Comparison of ENCODE assay signal across 10 cellular contexts in the genomic region with DNA sequence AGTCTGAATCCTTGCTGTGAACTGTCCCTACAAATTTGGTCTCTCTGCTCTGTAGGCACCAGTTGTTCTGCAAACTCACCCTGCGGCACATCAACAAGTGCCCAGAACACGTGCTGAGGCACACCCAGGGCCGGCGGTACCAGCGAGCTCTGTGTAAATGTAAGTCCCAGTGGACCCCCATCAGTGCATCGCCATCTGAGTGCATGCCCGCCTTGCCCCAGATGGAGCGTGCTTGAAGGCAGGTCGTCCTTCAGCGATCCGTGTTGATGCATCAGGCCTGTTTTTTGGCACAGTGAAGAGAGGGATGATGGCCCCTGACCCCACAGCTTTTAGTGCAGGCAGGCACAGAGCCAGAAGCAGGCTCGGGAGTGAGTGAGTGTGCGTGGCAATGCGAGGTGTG. TPM values are rescaled to one million over a fixed set of nuclear protein-coding genes. Genes with fewer than 3 reads are reported as not detected.
DNase-seq lines count a peak whose midpoint lies in the region; ATAC-seq, FAIRE-seq and TF ChIP-seq lines count a peak whose summit lies in the region.
"Had no signal": no experiment of that assay in that cellular context is flagged by ENCODE, and none has a peak within 500 bp of the region (broad histone marks: within the 10 kb centered on the region; RNA-seq: fewer than 3 reads in every experiment).

No MANE protein-coding gene starts in this region.

- peaks cover 42% of the 10 kb centered on the region for H3K4me1 Mint-ChIP-seq in CD14-positive monocyte
- peaks cover 24% of the 10 kb centered on the region for H3K4me1 Mint-ChIP-seq in astrocyte (ENCODE audit: low read depth, unreplicated experiment)
- peaks cover 23 to 47% (median 30%) of the 10 kb centered on the region in 3 donors for H3K4me1 Mint-ChIP-seq in naive B cell

- no peak for TF ChIP-seq CTCF in CD14-positive monocyte (IDR thresholded peaks at IDR 0.05)
- no peak for TF ChIP-seq CTCF in astrocyte (IDR thresholded peaks at IDR 0.05; ENCODE audit: insufficient read depth, low read depth, low read length)

- intact Hi-C loops in CD14-positive monocyte (cut with micrococcal nuclease), result loop anchor here in 1 of 2 donors (2.0 kb wide), 1 partner anchor 17 kb away; no protein-coding TSS in a partner anchor

- peaks cover 44 to 56% of the 10 kb centered on the region in 2 donors for H3K36me3 Mint-ChIP-seq in CD14-positive monocyte
- peaks cover 12% of the 10 kb centered on the region for H3K36me3 Mint-ChIP-seq in astrocyte (ENCODE audit: low read depth, unreplicated experiment)
- H3K36me3 Mint-ChIP-seq in naive B cell, result peaks cover 0 to 16% of the 10 kb centered on the region in 2 donors

- 95% methylated on average over 14 of the region's 14 CpGs for WGBS in HUES64

- H3K27ac ChIP-seq in HUES64 (ENCODE audit: low read depth, low read length) (no peak overlapping the region), astrocyte (ENCODE audit: low read depth, low read length) (no peak overlapping the region)

- H3K4me1 ChIP-seq in HUES64 (ENCODE audit: insufficient read depth, low read length), result peaks cover 7% of the 10 kb centered on the region
- H3K4me1 ChIP-seq in astrocyte (ENCODE audit: insufficient read depth, low read length), result peaks cover 15% of the 10 kb centered on the region

- DNase-seq in CD14-positive monocyte (ENCODE audit: low spot score) (no peak), astrocyte (ENCODE audit: low read depth) (no peak), naive B cell (no peak), dermis blood vessel endothelial cell (no peak), GM19240 (ENCODE audit: insufficient read length, low spot score) (no peak)
- DNase-seq: NCI-H1417 treated with DMSO at 0.1 percent for 48 hours had no signal

- H2AFZ ChIP-seq in astrocyte (ENCODE audit: low read depth, low read length), result no peak overlapping the region

- peak overlapping the region; percentile 30 to 72 for H3K4me3 Mint-ChIP-seq in CD14-positive monocyte
- peak overlapping the region; percentile 84 for H3K4me3 Mint-ChIP-seq in astrocyte (ENCODE audit: unreplicated experiment)
- peak overlapping the region; percentile 70 to 95 (median 85) for H3K4me3 Mint-ChIP-seq in naive B cell

- H3K27me3 Mint-ChIP-seq in CD14-positive monocyte (ENCODE audit: low read depth in 3 of 3) (peaks cover 0 to 2% (median 2%) of the 10 kb centered on the region in 3 donors), astrocyte (ENCODE audit: low read depth, unreplicated experiment) (no peaks in the 10 kb centered on the region), naive B cell (no peaks in the 10 kb centered on the region)

- H4K20me1 ChIP-seq in astrocyte (ENCODE audit: insufficient read depth, low read length), result peaks cover 82% of the 10 kb centered on the region

- no peaks in the 10 kb centered on the region for H3K9me3 ChIP-seq in HUES64 (ENCODE audit: insufficient read depth, low read depth, low read length)
- no peaks in the 10 kb centered on the region for H3K9me3 ChIP-seq in astrocyte (ENCODE audit: insufficient read depth, low read depth, low read length)

- H3K36me3 ChIP-seq in HUES64 (ENCODE audit: insufficient read depth, low read length), result peaks cover 59% of the 10 kb centered on the region
- peaks cover 26% of the 10 kb centered on the region for H3K36me3 ChIP-seq in astrocyte (ENCODE audit: insufficient read depth, low read length)

- peaks cover 77% of the 10 kb centered on the region for H3K79me2 ChIP-seq in astrocyte (ENCODE audit: insufficient read depth, low read length)

- ATAC-seq in naive B cell (ENCODE audit: low read depth in 2 of 2), result no peak
- ATAC-seq in GM21619 (IDR thresholded peaks at IDR 0.05; ENCODE audit: unreplicated experiment), result no peak
- no peak for ATAC-seq in HG03139 (IDR thresholded peaks at IDR 0.05; ENCODE audit: unreplicated experiment)

- H3K4me2 ChIP-seq in astrocyte (ENCODE audit: low read length), result peak overlapping the region; percentile 99

- H3K27me3 ChIP-seq in HUES64 (ENCODE audit: insufficient read depth, low read length) (no peaks in the 10 kb centered on the region), astrocyte (ENCODE audit: insufficient read depth, low read length) (no peaks in the 10 kb centered on the region)

- no peak for FAIRE-seq in astrocyte (lab: Jason Lieb, UNC)
- FAIRE-seq: endometrium had no signal

- peak overlapping the region; percentile 71; the same call in 1 of the 2 replicates for H3K9ac ChIP-seq in HUES64 (ENCODE audit: low read depth, low read length)
- H3K9ac ChIP-seq in astrocyte (ENCODE audit: low read length), result no peak overlapping the region

- H3K4me3 ChIP-seq in HUES64 (ENCODE audit: low read length) (peak overlapping the region; percentile 97), astrocyte (ENCODE audit: insufficient read depth, low read depth, low read length) (peak overlapping the region; percentile 66)

- no peak overlapping the region for H3K27ac Mint-ChIP-seq in CD14-positive monocyte
- peak overlapping the region; percentile 66 for H3K27ac Mint-ChIP-seq in astrocyte (ENCODE audit: unreplicated experiment)
- peak overlapping the region in 5 of 6 donors; percentile 41 to 87 (median 84) for H3K27ac Mint-ChIP-seq in naive B cell

- H3K9me3 Mint-ChIP-seq in CD14-positive monocyte (peaks cover 0 to 1% (median 0%) of the 10 kb centered on the region in 7 donors), astrocyte (ENCODE audit: unreplicated experiment) (no peaks in the 10 kb centered on the region), naive B cell (no peaks in the 10 kb centered on the region)

RNA-seq across cellular contexts. Expression of gene SURF2, which starts 1.3 kb away (rescaled TPM):
- 10 to 100 TPM; 17.5 to 24.7 TPM for polyA plus RNA-seq in CD14-positive monocyte
- 45.2 TPM for polyA plus RNA-seq in HUES64 (2013, experiment 1 of 2)
- polyA plus RNA-seq in HUES64 (2013, experiment 2 of 2), result 34.4 TPM
- total RNA-seq in astrocyte, result 18.8 and 20.0 TPM in 2 replicates
- 10 to 100 TPM; 21.6 to 40.5 (median 28.1) TPM for polyA plus RNA-seq in naive B cell (ENCODE audit: low read depth in 6 of 6)
- total RNA-seq in dermis blood vessel endothelial cell, result 11.2 and 11.7 TPM in 2 replicates

RNA-seq across cellular contexts. Expression of gene SURF1, which starts 1.4 kb away (rescaled TPM):
- polyA plus RNA-seq in CD14-positive monocyte, result 100 to 1,000 TPM in 1 of 2 donors, 10 to 100 TPM in 1; 98.4 to 140 TPM
- 28.1 TPM for polyA plus RNA-seq in HUES64 (2013, experiment 1 of 2)
- 33.2 TPM for polyA plus RNA-seq in HUES64 (2013, experiment 2 of 2)
- total RNA-seq in astrocyte, result 35.7 and 35.9 TPM in 2 replicates
- polyA plus RNA-seq in naive B cell (ENCODE audit: low read depth in 6 of 6), result 100 to 1,000 TPM in 1 of 6 donors, 10 to 100 TPM in 5; 77.6 to 142 (median 94.1) TPM
- 15.3 and 31.1 TPM in 2 replicates for total RNA-seq in dermis blood vessel endothelial cell

RNA-seq across cellular contexts. Expression of gene RPL7A, which starts 9.6 kb away (rescaled TPM):
- polyA plus RNA-seq in CD14-positive monocyte (100 to 1,000 TPM; 390 to 437 TPM), naive B cell (ENCODE audit: low read depth in 6 of 6) (1,000 to 10,000 TPM in 5 of 6 donors, 100 to 1,000 TPM in 1; 715 to 1,392 (median 1,075) TPM)
- 2,022 TPM for polyA plus RNA-seq in HUES64 (2013, experiment 1 of 2)
- polyA plus RNA-seq in HUES64 (2013, experiment 2 of 2), result 2,280 TPM
- total RNA-seq in astrocyte (1,213 and 1,364 TPM in 2 replicates), dermis blood vessel endothelial cell (1,936 and 2,833 TPM in 2 replicates)

RNA-seq across cellular contexts. Expression of gene MED22, which starts 9.7 kb away (rescaled TPM):
- polyA plus RNA-seq in CD14-positive monocyte (1 to 10 TPM; 6.8 to 9.6 TPM), naive B cell (ENCODE audit: low read depth in 6 of 6) (10 to 100 TPM; 14.9 to 36.8 (median 20.2) TPM)
- polyA plus RNA-seq in HUES64 (2013, experiment 1 of 2), result 57.6 TPM
- 43.9 TPM for polyA plus RNA-seq in HUES64 (2013, experiment 2 of 2)
- total RNA-seq in astrocyte (25.2 and 28.8 TPM in 2 replicates), dermis blood vessel endothelial cell (17.7 and 26.6 TPM in 2 replicates)

RNA-seq across cellular contexts. Expression of gene SURF4, which starts 18.2 kb away (rescaled TPM):
- 100 to 1,000 TPM; 157 to 175 TPM for polyA plus RNA-seq in CD14-positive monocyte
- 97.5 TPM for polyA plus RNA-seq in HUES64 (2013, experiment 1 of 2)
- 97.2 TPM for polyA plus RNA-seq in HUES64 (2013, experiment 2 of 2)
- total RNA-seq in astrocyte, result 338 and 374 TPM in 2 replicates
- polyA plus RNA-seq in naive B cell (ENCODE audit: low read depth in 6 of 6), result 10 to 100 TPM; 76.2 to 99.5 (median 82.9) TPM
- total RNA-seq in dermis blood vessel endothelial cell, result 370 and 397 TPM in 2 replicates

Comparison
In these comparisons a context has a peak if more than half of its experiments do, and no peak if none do; other contexts are left out.
1. H3K27ac Mint-ChIP-seq: peak in astrocyte (single experiment) and naive B cell (5 of 6); none in CD14-positive monocyte (0 of 7).
2. Peak in every context shown above with its lines, with median percentiles within 50 percentile points of each other: H3K4me3 Mint-ChIP-seq.